29 cellular contexts compared by ENCODE assay signal in the genomic region with DNA sequence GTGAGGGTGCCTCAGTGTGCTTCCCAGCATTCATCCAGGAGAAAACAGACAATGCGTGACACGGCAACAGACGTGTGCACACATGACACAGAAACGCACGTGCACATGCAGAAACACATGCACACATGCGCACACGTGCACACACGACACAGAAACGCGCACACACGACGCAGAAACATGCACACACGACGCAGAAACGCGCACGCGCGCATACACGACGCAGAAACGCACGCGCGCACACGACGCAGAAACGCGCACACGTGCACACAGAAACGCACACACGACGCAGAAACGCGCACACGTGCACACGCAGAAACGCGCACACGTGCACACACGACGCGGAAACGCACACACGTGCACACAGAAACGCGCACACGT. TPM values are rescaled to one million over a fixed set of nuclear protein-coding genes. Genes with fewer than 3 reads are reported as not detected.
A peak's percentile ranks its signal among the peaks of the same experiment; 100 is the strongest.
DNase-seq lines count a peak whose midpoint lies in the region; ATAC-seq and TF ChIP-seq lines count a peak whose summit lies in the region.
"Had no signal": no experiment of that assay in that cellular context is flagged by ENCODE, and none has a peak within 500 bp of the region (broad histone marks: within the 10 kb centered on the region; RNA-seq: fewer than 3 reads in every experiment).

No MANE protein-coding gene starts in this region.

- no peak overlapping the region for H2AFZ ChIP-seq in neuronal stem cell (ENCODE audit: low read length)
- H2AFZ ChIP-seq: GM23338, parathyroid adenoma had no signal

- intact Hi-C loops in Right ventricle myocardium superior (cut with DNase I) = no loop called here
- intact Hi-C loops in left cardiac atrium (cut with DNase I) = no loop called here
- intact Hi-C loops in dorsolateral prefrontal cortex (cut with DNase I) = no loop called here

- H3K4ac ChIP-seq in neuronal stem cell (ENCODE audit: low read length) = peak overlapping the region; percentile 66

- no peaks in the 10 kb centered on the region for H3K79me1 ChIP-seq in neuronal stem cell (ENCODE audit: low read depth, low read length)

- H3K36me3 ChIP-seq in neuronal stem cell (replicated peaks in 1 of 2; ENCODE audit: control insufficient read depth in 2 of 2, insufficient read depth in 2 of 2, low read length in 2 of 2) = no peaks in the 10 kb centered on the region
- H3K36me3 ChIP-seq: heart right ventricle, stomach, tibial artery had no signal

- peak; percentile 35 for DNase-seq in Right ventricle myocardium superior
- no peak for DNase-seq in left cardiac atrium
- peak in 3 of 10 donors; percentile 1 to 18 (median 17) for DNase-seq in dorsolateral prefrontal cortex
- DNase-seq in neuronal stem cell (ENCODE audit: low spot score) = no peak
- DNase-seq in COLO829 (ENCODE audit: low spot score) = no peak
- DNase-seq in T-helper 2 cell = no peak
- DNase-seq: activated CD4-positive, alpha-beta T cell treated with anti-CD3 and anti-CD28 coated beads, Interleukin-2, amount 50 U/mL, for 48 hours; activated naive CD4-positive, alpha-beta T cell treated with Interleukin-2 at 50 U/mL for 16 hours; activated T-cell treated with anti-CD3 and anti-CD28 coated beads, Interleukin-2, amount 50 U/mL, for 72 hours; central memory CD4-positive, alpha-beta T cell; dermis blood vessel endothelial cell; DND-41; foreskin melanocyte; heart right ventricle; KBM-7; NCI-H1436 treated with DMSO at 0.1 percent for 48 hours; NCI-H345; nephron progenitor cell; SHP77 had no signal

- peak overlapping the region; percentile 86 for H3K9ac ChIP-seq in neuronal stem cell (ENCODE audit: low read depth, low read length, poor library complexity)
- H3K9ac ChIP-seq: parathyroid adenoma had no signal

- peak overlapping the region; percentile 99 for H3K23ac ChIP-seq in neuronal stem cell (ENCODE audit: low read depth, low read length, poor library complexity)

- H3K9me3 ChIP-seq in neuronal stem cell (replicated peaks in 1 of 2; ENCODE audit: control insufficient read depth in 2 of 2, insufficient read depth in 1 of 2, low read depth in 1 of 2, low read length in 2 of 2) = peaks cover 0 to 2% of the 10 kb centered on the region in 2 donors
- H3K9me3 ChIP-seq: esophagus muscularis mucosa, heart right ventricle, stomach, tibial artery had no signal

- H4K8ac ChIP-seq in neuronal stem cell (ENCODE audit: low read depth, low read length) = peak overlapping the region; percentile 65

- H2AK5ac ChIP-seq in neuronal stem cell (ENCODE audit: low read depth, low read length) = peak overlapping the region; percentile 90

- H2BK15ac ChIP-seq in neuronal stem cell (ENCODE audit: low read length) = no peak overlapping the region

- H3K4me1 ChIP-seq in neuronal stem cell (ENCODE audit: control insufficient read depth in 2 of 2, insufficient read depth in 1 of 2, low read depth in 1 of 2, low read length in 2 of 2) = peaks cover 20 to 29% of the 10 kb centered on the region in 2 donors

- H3K14ac ChIP-seq in neuronal stem cell (ENCODE audit: low read length) = peak overlapping the region; percentile 100

- no CpG with 5 or more reads among the region's 48 CpGs for WGBS in neuronal stem cell (ENCODE audit: extremely low coverage in 2 of 2, insufficient read length in 2 of 2, insufficient replicate concordance in 1 of 2), 2 donors

- no peak for TF ChIP-seq CTCF in dorsolateral prefrontal cortex (IDR thresholded peaks at IDR 0.05 in 54 of 56, conservative IDR thresholded peaks at IDR 0.05 in 2 of 56; ENCODE audit: low read depth in 1 of 56, partially characterized antibody in 56 of 56)

- ATAC-seq in Right ventricle myocardium superior (ENCODE audit: poor library complexity) (no peak), left cardiac atrium (no peak), HG03159 (IDR thresholded peaks at IDR 0.05; ENCODE audit: unreplicated experiment) (no peak), GM21367 (IDR thresholded peaks at IDR 0.05; ENCODE audit: unreplicated experiment) (no peak)
- ATAC-seq: activated T-cell treated with anti-CD3 and anti-CD28 coated beads, Interleukin-2, amount 50 U/mL, for 72 hours; GM23338; heart right ventricle; Panc1 had no signal

- H3K4me3 ChIP-seq in dorsolateral prefrontal cortex (peak overlapping the region in 5 of 59 donors; percentile 7 to 44 (median 14)), neuronal stem cell (ENCODE audit: low read length in 2 of 2) (peak overlapping the region in 1 of 2 donors; percentile 2)
- H3K4me3 ChIP-seq: esophagus muscularis mucosa, GM23338, heart right ventricle, lung, stomach, tibial artery had no signal

- peaks cover 0 to 6% (median 0%) of the 10 kb centered on the region in 45 donors for H3K27me3 ChIP-seq in dorsolateral prefrontal cortex
- peaks cover 0 to 2% (median 0%) of the 10 kb centered on the region in 3 experiments for H3K27me3 ChIP-seq in neuronal stem cell (ENCODE audit: control insufficient read depth in 3 of 3, insufficient read depth in 3 of 3, low read depth in 1 of 3, low read length in 3 of 3)
- H3K27me3 ChIP-seq: esophagus muscularis mucosa, tibial artery had no signal

- H3K18ac ChIP-seq in neuronal stem cell (ENCODE audit: low read length) = peak overlapping the region; percentile 87

- no peak overlapping the region for H2BK120ac ChIP-seq in neuronal stem cell (ENCODE audit: low read depth, low read length)

- H4K91ac ChIP-seq in neuronal stem cell (ENCODE audit: low read depth, low read length, poor library complexity) = peak overlapping the region; percentile 99

- H3K4me2 ChIP-seq in neuronal stem cell (ENCODE audit: insufficient read depth, low read length, poor library complexity, severe bottlenecking) = no peak overlapping the region
- H3K4me2 ChIP-seq: GM23338 had no signal

- peak overlapping the region; percentile 99 for H2BK12ac ChIP-seq in neuronal stem cell (ENCODE audit: low read length)

- no peak overlapping the region for H2BK5ac ChIP-seq in neuronal stem cell (ENCODE audit: low read length)

- H3K27ac ChIP-seq in dorsolateral prefrontal cortex = peak overlapping the region in 51 of 59 donors; percentile 10 to 99 (median 81)
- H3K27ac ChIP-seq in neuronal stem cell (replicated peaks; ENCODE audit: low read length) = no peak overlapping the region
- H3K27ac ChIP-seq: 22Rv1, esophagus muscularis mucosa, heart right ventricle, parathyroid adenoma, stomach, tibial artery had no signal

RNA-seq across cellular contexts. Expression of gene TPPP, which starts 16.5 kb away (rescaled TPM):
- total RNA-seq in Right ventricle myocardium superior = 39.7 TPM
- total RNA-seq in left cardiac atrium = 10 to 100 TPM; 15.5 to 25.0 TPM
- 100 to 1,000 TPM; 236 to 675 (median 361) TPM for total RNA-seq in dorsolateral prefrontal cortex
- polyA plus RNA-seq in neuronal stem cell (2013, experiment 1 of 2) = 2.2 TPM
- 2.1 TPM for polyA plus RNA-seq in neuronal stem cell (2013, experiment 2 of 2)
